Comparison of ENCODE assay signal across 12 cellular contexts in genomic region chr11:57312511-57313021, GRCh38. TPM values are rescaled to one million over a fixed set of nuclear protein-coding genes. Genes with fewer than 3 reads are reported as not detected.
DNase-seq lines count a peak whose midpoint lies in the region; ATAC-seq and TF ChIP-seq lines count a peak whose summit lies in the region.
"Had no signal": no experiment of that assay in that cellular context is flagged by ENCODE, and none has a peak within 500 bp of the region (broad histone marks: within the 10 kb centered on the region; RNA-seq: fewer than 3 reads in every experiment).

No MANE protein-coding gene starts in this region.

- 72 to 79% methylated on average over 10 of the region's 10 CpGs for WGBS in esophagus, 2 donors

- H3K27ac ChIP-seq in AG04450 (ENCODE audit: low read depth, low read length) (peak overlapping the region; percentile 88), esophagus (ENCODE audit: low read depth in 2 of 2, low read length in 1 of 2) (peak overlapping the region; percentile 94 to 95)

- CTCF ChIA-PET in AG04450 (lab: Charles Lee) = interaction anchor here (1.0 kb wide), 1 partner anchor 63 kb away, joined by 4 read pairs; no protein-coding TSS in a partner anchor

- POLR2A ChIA-PET in AG04450 (lab: Yijun Ruan, JAX) = interaction anchor here (2.4 to 4.2 kb wide), 2 partner anchors 9 to 12 kb away, joined by 20 to 44 read pairs; partner anchors contain the start of gene TNKS1BP1

- peaks cover 21 to 44% of the 10 kb centered on the region in 2 donors for H3K4me1 ChIP-seq in esophagus (ENCODE audit: control insufficient read depth in 2 of 2, insufficient read depth in 2 of 2, low read length in 1 of 2)

- DNase-seq in AG04450 (ENCODE audit: low read depth, low spot score) (no peak), LNCaP clone FGC (ENCODE audit: low read depth) (no peak), posterior vena cava (ENCODE audit: low spot score) (peak; percentile 63)
- DNase-seq in activated CD4-positive, CD25-positive, alpha-beta regulatory T cell treated with anti-CD3 and anti-CD28 coated beads, Interleukin-2, amount 50 U/mL, for 72 hours = no peak
- DNase-seq: GOT3, hippocampal formation, NCI-H526 had no signal

- intact Hi-C loops in posterior vena cava (cut with DNase I) = no loop called here

- H3K36me3 ChIP-seq in esophagus (ENCODE audit: control insufficient read depth in 2 of 2, insufficient read depth in 2 of 2, low read length in 1 of 2) = peaks cover 16 to 63% of the 10 kb centered on the region in 2 donors

- no peak for ATAC-seq in HG03196 (IDR thresholded peaks at IDR 0.05; ENCODE audit: unreplicated experiment)
- no peak for ATAC-seq in HG02970 (IDR thresholded peaks at IDR 0.05; ENCODE audit: low FRiP score, unreplicated experiment)
- no peak for ATAC-seq in GM21367 (IDR thresholded peaks at IDR 0.05; ENCODE audit: unreplicated experiment)

- H3K27me3 ChIP-seq in AG04450 (ENCODE audit: control insufficient read depth, insufficient read depth, low read length) = no peaks in the 10 kb centered on the region
- H3K27me3 ChIP-seq in esophagus (ENCODE audit: control insufficient read depth in 1 of 2, insufficient read depth in 2 of 2, low read length in 2 of 2) = no peaks in the 10 kb centered on the region

- TF ChIP-seq CTCF in AG04450 (IDR thresholded peaks at IDR 0.05; ENCODE audit: low read depth, low read length) (no peak), LNCaP clone FGC (IDR thresholded peaks at IDR 0.05; ENCODE audit: control insufficient read depth, extremely low read depth, insufficient read depth) (0 out of 2 replicates have a peak, but pooled peaks have one; percentile 14)

- no peak overlapping the region for H3K4me3 ChIP-seq in AG04450 (ENCODE audit: low read depth, low read length)
- no peak overlapping the region for H3K4me3 ChIP-seq in LNCaP clone FGC (ENCODE audit: low read depth, low read length)
- no peak overlapping the region for H3K4me3 ChIP-seq in esophagus (ENCODE audit: low read depth in 1 of 2, low read length in 2 of 2)

- no peaks in the 10 kb centered on the region for H3K9me3 ChIP-seq in AG04450 (ENCODE audit: control insufficient read depth, insufficient read depth, low read length)
- no peaks in the 10 kb centered on the region for H3K9me3 ChIP-seq in esophagus (ENCODE audit: control insufficient read depth in 2 of 2, insufficient read depth in 1 of 2, low read depth in 1 of 2, low read length in 1 of 2)

RNA-seq across cellular contexts. Expression of gene TNKS1BP1, which starts 12.2 kb away (rescaled TPM):
- 59.4 and 63.8 TPM in 2 replicates for polyA plus RNA-seq in AG04450 (2011; rRNA removed)
- polyA minus RNA-seq in AG04450 (2011; rRNA and poly(A)+ RNA removed) = 76.8 and 78.0 TPM in 2 replicates
- polyA plus RNA-seq in esophagus = 100 to 1,000 TPM; 114 to 249 TPM
- 100 to 1,000 TPM; 175 to 185 TPM for total RNA-seq in posterior vena cava

RNA-seq across cellular contexts. Expression of gene SSRP1, which starts 23.1 kb away (rescaled TPM):
- polyA plus RNA-seq in AG04450 (2011; rRNA removed) (111 and 113 TPM in 2 replicates), esophagus (10 to 100 TPM; 18.8 to 67.4 TPM)
- polyA minus RNA-seq in AG04450 (2011; rRNA and poly(A)+ RNA removed) = 115 and 126 TPM in 2 replicates
- 10 to 100 TPM; 41.6 to 54.4 TPM for total RNA-seq in posterior vena cava

RNA-seq across cellular contexts. Expression of gene P2RX3, which starts 25.6 kb away (rescaled TPM):
- polyA plus RNA-seq in AG04450 (2011; rRNA removed) = not detected in 2 replicates
- polyA minus RNA-seq in AG04450 (2011; rRNA and poly(A)+ RNA removed) = not detected in 2 replicates
- not detected for polyA plus RNA-seq in esophagus
- not detected for total RNA-seq in posterior vena cava
- total RNA-seq: M059J had no signal
